ENCODE assay signal across 25 cellular contexts in the genomic region with DNA sequence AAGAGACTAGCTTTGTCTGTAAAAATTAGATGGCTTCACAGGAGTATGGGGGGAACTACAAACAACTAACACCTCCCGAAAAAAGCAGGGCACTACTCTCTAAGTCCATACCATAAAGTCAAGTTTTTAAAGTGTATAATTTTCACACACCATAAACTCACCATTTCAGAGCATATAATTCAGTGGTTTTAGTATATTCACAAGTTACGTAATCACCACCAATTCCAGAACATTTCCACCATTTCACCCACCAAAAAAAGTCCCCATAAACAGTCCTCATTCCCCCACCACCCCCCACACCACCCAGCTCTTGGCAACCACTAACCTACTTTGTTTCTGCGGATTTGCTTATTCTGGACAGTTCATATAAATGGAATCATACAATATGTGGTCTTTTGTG.
"Had no signal": no experiment of that assay in that cellular context is flagged by ENCODE, and none has a peak within 500 bp of the region (broad histone marks: within the 10 kb centered on the region; RNA-seq: fewer than 3 reads in every experiment).

No MANE protein-coding gene starts in this region.

- H3K4me3 Mint-ChIP-seq: activated B cell treated with CpG ODN at 0.5 μM for 24 hours; activated CD4-positive, alpha-beta memory T cell treated with anti-CD3 and anti-CD28 coated beads for 36 hours; activated CD8-positive, alpha-beta memory T cell treated with anti-CD3 and anti-CD28 coated beads, Interleukin-2, amount 10 ng/mL, durations not matched to agents 7 days and 5 days; brain; immature natural killer cell; nephron; stimulated activated memory B cell treated with anti-CD40 and anti-IgM and Interleukin-4, amounts not matched to agents 10 μg/mL and 1 μg/mL and 100 μg/mL, for 72 hours; T-helper 1 cell treated with Interleukin-12 subunit alpha and Interleukin-12 subunit beta and Interleukin-4 antibody, amounts not matched to agents 30 μg/mL and 1 μg/mL, for 36 hours; type B pancreatic cell had no signal

- DNase-seq: activated B cell treated with CpG ODN at 0.5 μM for 24 hours; activated CD4-positive, alpha-beta memory T cell treated with anti-CD3 and anti-CD28 coated beads for 36 hours; activated CD4-positive, alpha-beta T cell treated with anti-CD3 and anti-CD28 coated beads for 4 hours; activated CD8-positive, alpha-beta memory T cell treated with anti-CD3 and anti-CD28 coated beads, Interleukin-2, amount 10 ng/mL, durations not matched to agents 7 days and 5 days; activated T-cell treated with anti-CD3 and anti-CD28 coated beads for 4 hours; anterior cingulate cortex; dermis blood vessel endothelial cell; effector CD8-positive, alpha-beta T cell; foreskin melanocyte; glutamatergic neuron; immature natural killer cell; left lung; pancreas; sigmoid colon; stimulated activated CD4-positive, alpha-beta T cell treated with anti-CD3 and anti-CD28 coated beads, Interleukin-15, amount 100 ng/mL, for 24 hours; T1000 had no signal

- H3K27me3 Mint-ChIP-seq: activated B cell treated with CpG ODN at 0.5 μM for 24 hours; activated CD4-positive, alpha-beta memory T cell treated with anti-CD3 and anti-CD28 coated beads for 36 hours; activated CD8-positive, alpha-beta memory T cell treated with anti-CD3 and anti-CD28 coated beads, Interleukin-2, amount 10 ng/mL, durations not matched to agents 7 days and 5 days; brain; stimulated activated memory B cell treated with anti-CD40 and anti-IgM and Interleukin-4, amounts not matched to agents 10 μg/mL and 1 μg/mL and 100 μg/mL, for 72 hours; type B pancreatic cell had no signal

- H3K4me3 ChIP-seq: hepatocyte, left lung, lung, pancreas, sigmoid colon, smooth muscle cell, thoracic aorta had no signal

- H3K27me3 ChIP-seq: hepatocyte, left lung, pancreas, sigmoid colon had no signal

- H3K9me3 Mint-ChIP-seq: activated B cell treated with CpG ODN at 0.5 μM for 24 hours; activated CD4-positive, alpha-beta memory T cell treated with anti-CD3 and anti-CD28 coated beads for 36 hours; brain; immature natural killer cell; nephron; stimulated activated memory B cell treated with anti-CD40 and anti-IgM and Interleukin-4, amounts not matched to agents 10 μg/mL and 1 μg/mL and 100 μg/mL, for 72 hours; T-helper 1 cell treated with Interleukin-12 subunit alpha and Interleukin-12 subunit beta and Interleukin-4 antibody, amounts not matched to agents 30 μg/mL and 1 μg/mL, for 36 hours; type B pancreatic cell had no signal

- H3K27ac ChIP-seq: hepatocyte, left lung, pancreas, sigmoid colon had no signal

- H3K4me1 Mint-ChIP-seq: activated B cell treated with CpG ODN at 0.5 μM for 24 hours; activated CD8-positive, alpha-beta memory T cell treated with anti-CD3 and anti-CD28 coated beads, Interleukin-2, amount 10 ng/mL, durations not matched to agents 7 days and 5 days; nephron; stimulated activated memory B cell treated with anti-CD40 and anti-IgM and Interleukin-4, amounts not matched to agents 10 μg/mL and 1 μg/mL and 100 μg/mL, for 72 hours had no signal

- H3K27ac Mint-ChIP-seq: activated CD4-positive, alpha-beta memory T cell treated with anti-CD3 and anti-CD28 coated beads for 36 hours; activated CD8-positive, alpha-beta memory T cell treated with anti-CD3 and anti-CD28 coated beads, Interleukin-2, amount 10 ng/mL, durations not matched to agents 7 days and 5 days; T-helper 1 cell treated with Interleukin-12 subunit alpha and Interleukin-12 subunit beta and Interleukin-4 antibody, amounts not matched to agents 30 μg/mL and 1 μg/mL, for 36 hours; type B pancreatic cell had no signal

- H3K9me3 ChIP-seq: left lung, pancreas, sigmoid colon, thoracic aorta had no signal

- ATAC-seq: activated CD8-positive, alpha-beta memory T cell treated with anti-CD3 and anti-CD28 coated beads, Interleukin-2, amount 10 ng/mL, durations not matched to agents 7 days and 5 days; left lung; pancreas; stimulated activated memory B cell treated with anti-CD40 and anti-IgM and Interleukin-4, amounts not matched to agents 10 μg/mL and 1 μg/mL and 100 μg/mL, for 72 hours had no signal
